In genomic region chr2:235087812-235088607, GRCh38 we compare ENCODE assay signal across 14 cellular contexts.
A peak's percentile ranks its signal among the peaks of the same experiment; 100 is the strongest.
DNase-seq lines count a peak whose midpoint lies in the region; ATAC-seq and TF ChIP-seq lines count a peak whose summit lies in the region.
"Had no signal": no experiment of that assay in that cellular context is flagged by ENCODE, and none has a peak within 500 bp of the region (broad histone marks: within the 10 kb centered on the region; RNA-seq: fewer than 3 reads in every experiment).

No MANE protein-coding gene starts in this region.

- TF ChIP-seq POLR2A in thyroid gland (IDR thresholded peaks at IDR 0.05) (no peak), erythroblast (IDR thresholded peaks at IDR 0.05; ENCODE audit: low read length) (no peak)

- H3K9ac ChIP-seq in endodermal cell (ENCODE audit: extremely low read depth, low read length, poor library complexity, severe bottlenecking): no peak overlapping the region

- CTCF ChIA-PET in activated CD8-positive, alpha-beta T cell treated with anti-CD3 and anti-CD28 coated beads for 36 hours (lab: Charles Lee): no interaction called here

- H3K4me3 ChIP-seq in endodermal cell (ENCODE audit: low read length) (no peak overlapping the region), mesodermal cell (ENCODE audit: extremely low read depth, insufficient read depth, low read length, poor library complexity, severe bottlenecking) (no peak overlapping the region), thyroid gland (replicated peaks in 1 of 3) (no peak overlapping the region)
- H3K4me3 ChIP-seq: gastrocnemius medialis, SK-N-MC had no signal

- H3K4me3 Mint-ChIP-seq in endodermal cell: no peak overlapping the region
- no peak overlapping the region for H3K4me3 Mint-ChIP-seq in activated CD8-positive, alpha-beta T cell treated with anti-CD3 and anti-CD28 coated beads for 36 hours
- H3K4me3 Mint-ChIP-seq: activated CD4-positive, alpha-beta memory T cell treated with anti-CD3 and anti-CD28 coated beads, Interleukin-2, amount 10 ng/mL, durations not matched to agents 7 days and 5 days; naive B cell had no signal

- H3K27me3 Mint-ChIP-seq in endodermal cell (ENCODE audit: insufficient read depth): peaks cover 5% of the 10 kb centered on the region
- H3K27me3 Mint-ChIP-seq in activated CD8-positive, alpha-beta T cell treated with anti-CD3 and anti-CD28 coated beads for 36 hours: peaks cover 10% of the 10 kb centered on the region

- H3K4me1 ChIP-seq in endodermal cell (ENCODE audit: control insufficient read depth, insufficient read depth, low read length) (peaks cover 6% of the 10 kb centered on the region), mesodermal cell (ENCODE audit: control insufficient read depth, insufficient read depth, low read length, poor library complexity, severe bottlenecking) (no peaks in the 10 kb centered on the region), thyroid gland (peaks cover 0 to 4% of the 10 kb centered on the region in 2 donors)
- H3K4me1 ChIP-seq: gastrocnemius medialis had no signal

- no peak overlapping the region for H3K27ac Mint-ChIP-seq in endodermal cell
- no peak overlapping the region for H3K27ac Mint-ChIP-seq in activated CD8-positive, alpha-beta T cell treated with anti-CD3 and anti-CD28 coated beads for 36 hours
- H3K27ac Mint-ChIP-seq: activated CD4-positive, alpha-beta memory T cell treated with anti-CD3 and anti-CD28 coated beads, Interleukin-2, amount 10 ng/mL, durations not matched to agents 7 days and 5 days had no signal

- H3K36me3 ChIP-seq in endodermal cell (ENCODE audit: control insufficient read depth, insufficient read depth, low read length): no peaks in the 10 kb centered on the region
- no peaks in the 10 kb centered on the region for H3K36me3 ChIP-seq in mesodermal cell (ENCODE audit: control insufficient read depth, insufficient read depth, low read length)
- no peaks in the 10 kb centered on the region for H3K36me3 ChIP-seq in thyroid gland
- H3K36me3 ChIP-seq: gastrocnemius medialis had no signal

- H3K4me1 Mint-ChIP-seq in endodermal cell: peaks cover 14% of the 10 kb centered on the region
- no peaks in the 10 kb centered on the region for H3K4me1 Mint-ChIP-seq in activated CD8-positive, alpha-beta T cell treated with anti-CD3 and anti-CD28 coated beads for 36 hours (ENCODE audit: low read depth)
- H3K4me1 Mint-ChIP-seq: activated CD4-positive, alpha-beta memory T cell treated with anti-CD3 and anti-CD28 coated beads, Interleukin-2, amount 10 ng/mL, durations not matched to agents 7 days and 5 days had no signal

- TF ChIP-seq CTCF in endodermal cell (conservative IDR thresholded peaks at IDR 0.05): no peak
- TF ChIP-seq CTCF in thyroid gland (IDR thresholded peaks at IDR 0.05): no peak
- TF ChIP-seq CTCF in activated CD8-positive, alpha-beta T cell treated with anti-CD3 and anti-CD28 coated beads for 36 hours (IDR thresholded peaks at IDR 0.05): no peak

- DNase-seq in DMS 273 (lab: John Stamatoyannopoulos, UW; ENCODE audit: unreplicated experiment): peak; percentile 8
- no peak for DNase-seq in DMS 273 treated with DMSO at 0.1 percent for 48 hours (lab: John Stamatoyannopoulos, UW)
- peak; percentile 30 for DNase-seq in endodermal cell
- DNase-seq in thyroid gland: peak; percentile 45 to 51
- DNase-seq in erythroblast (lab: John Stamatoyannopoulos, UW): no peak
- no peak for DNase-seq in activated CD8-positive, alpha-beta T cell treated with anti-CD3 and anti-CD28 coated beads for 36 hours
- DNase-seq: activated CD4-positive, alpha-beta memory T cell treated with anti-CD3 and anti-CD28 coated beads, Interleukin-2, amount 10 ng/mL, durations not matched to agents 7 days and 5 days; naive B cell; NCI-H1436 treated with DMSO at 0.1 percent for 48 hours had no signal

- intact Hi-C loops in thyroid gland (cut with DNase I): no loop called here
- intact Hi-C loops in activated CD8-positive, alpha-beta T cell treated with anti-CD3 and anti-CD28 coated beads for 36 hours (cut with micrococcal nuclease): no loop called here

- H3K9me3 Mint-ChIP-seq in endodermal cell: peaks cover 4% of the 10 kb centered on the region
- H3K9me3 Mint-ChIP-seq in activated CD8-positive, alpha-beta T cell treated with anti-CD3 and anti-CD28 coated beads for 36 hours: no peaks in the 10 kb centered on the region
- H3K9me3 Mint-ChIP-seq: activated CD4-positive, alpha-beta memory T cell treated with anti-CD3 and anti-CD28 coated beads, Interleukin-2, amount 10 ng/mL, durations not matched to agents 7 days and 5 days had no signal

- no peak for ATAC-seq in HG03457 (IDR thresholded peaks at IDR 0.05; ENCODE audit: unreplicated experiment)
- no peak for ATAC-seq in activated CD8-positive, alpha-beta T cell treated with anti-CD3 and anti-CD28 coated beads for 36 hours
- ATAC-seq: gastrocnemius medialis had no signal

- WGBS in endodermal cell (ENCODE audit: insufficient coverage in 1 of 2, insufficient read length in 1 of 2), 2 experiments: 69 to 85% methylated on average over 10 to 23 of the region's 23 CpGs
- 81 to 86% methylated on average over 1 to 18 of the region's 23 CpGs for WGBS in mesodermal cell (ENCODE audit: insufficient coverage in 2 of 2), 2 experiments
- 34 to 37% methylated on average over 23 of the region's 23 CpGs for WGBS in thyroid gland, 2 donors

- no peaks in the 10 kb centered on the region for H3K36me3 Mint-ChIP-seq in endodermal cell (ENCODE audit: low read depth)
- H3K36me3 Mint-ChIP-seq in activated CD8-positive, alpha-beta T cell treated with anti-CD3 and anti-CD28 coated beads for 36 hours (ENCODE audit: low read depth): no peaks in the 10 kb centered on the region

- POLR2A ChIA-PET in activated CD8-positive, alpha-beta T cell treated with anti-CD3 and anti-CD28 coated beads for 36 hours (lab: Charles Lee): interaction anchor here (0.5 kb wide), 1 partner anchor 344 kb away, joined by 6 read pairs; no protein-coding TSS in a partner anchor

- no peaks in the 10 kb centered on the region for H3K27me3 ChIP-seq in endodermal cell (ENCODE audit: control insufficient read depth, insufficient read depth, low read length, poor library complexity, severe bottlenecking)
- H3K27me3 ChIP-seq in thyroid gland: no peaks in the 10 kb centered on the region
- H3K27me3 ChIP-seq: gastrocnemius medialis had no signal

- H3K27ac ChIP-seq in endodermal cell (ENCODE audit: low read depth, low read length): peak overlapping the region; percentile 96
- peak overlapping the region; percentile 72 for H3K27ac ChIP-seq in mesodermal cell (ENCODE audit: low read depth, low read length, severe bottlenecking)
- no peak overlapping the region for H3K27ac ChIP-seq in thyroid gland
- H3K27ac ChIP-seq: 22Rv1, gastrocnemius medialis, SK-N-MC had no signal

- H3K9me3 ChIP-seq in endodermal cell (ENCODE audit: control insufficient read depth, low read length): no peaks in the 10 kb centered on the region
- no peaks in the 10 kb centered on the region for H3K9me3 ChIP-seq in mesodermal cell (ENCODE audit: control insufficient read depth, low read length)
- H3K9me3 ChIP-seq in thyroid gland: no peaks in the 10 kb centered on the region
- H3K9me3 ChIP-seq: gastrocnemius medialis had no signal

Comparison
In these comparisons a context has a peak if more than half of its experiments do, and no peak if none do; other contexts are left out.
1. DNase-seq: peak in DMS 273 (single experiment), endodermal cell (single experiment) and thyroid gland (2 of 2); none in DMS 273 treated with DMSO at 0.1 percent for 48 hours (single experiment), erythroblast (0 of 2) and activated CD8-positive, alpha-beta T cell treated with anti-CD3 and anti-CD28 coated beads for 36 hours (single experiment).
2. H3K27ac ChIP-seq: peak in endodermal cell (single experiment) and mesodermal cell (single experiment); none in thyroid gland (0 of 3).